8 cellular contexts compared by ENCODE assay signal in the genomic region with DNA sequence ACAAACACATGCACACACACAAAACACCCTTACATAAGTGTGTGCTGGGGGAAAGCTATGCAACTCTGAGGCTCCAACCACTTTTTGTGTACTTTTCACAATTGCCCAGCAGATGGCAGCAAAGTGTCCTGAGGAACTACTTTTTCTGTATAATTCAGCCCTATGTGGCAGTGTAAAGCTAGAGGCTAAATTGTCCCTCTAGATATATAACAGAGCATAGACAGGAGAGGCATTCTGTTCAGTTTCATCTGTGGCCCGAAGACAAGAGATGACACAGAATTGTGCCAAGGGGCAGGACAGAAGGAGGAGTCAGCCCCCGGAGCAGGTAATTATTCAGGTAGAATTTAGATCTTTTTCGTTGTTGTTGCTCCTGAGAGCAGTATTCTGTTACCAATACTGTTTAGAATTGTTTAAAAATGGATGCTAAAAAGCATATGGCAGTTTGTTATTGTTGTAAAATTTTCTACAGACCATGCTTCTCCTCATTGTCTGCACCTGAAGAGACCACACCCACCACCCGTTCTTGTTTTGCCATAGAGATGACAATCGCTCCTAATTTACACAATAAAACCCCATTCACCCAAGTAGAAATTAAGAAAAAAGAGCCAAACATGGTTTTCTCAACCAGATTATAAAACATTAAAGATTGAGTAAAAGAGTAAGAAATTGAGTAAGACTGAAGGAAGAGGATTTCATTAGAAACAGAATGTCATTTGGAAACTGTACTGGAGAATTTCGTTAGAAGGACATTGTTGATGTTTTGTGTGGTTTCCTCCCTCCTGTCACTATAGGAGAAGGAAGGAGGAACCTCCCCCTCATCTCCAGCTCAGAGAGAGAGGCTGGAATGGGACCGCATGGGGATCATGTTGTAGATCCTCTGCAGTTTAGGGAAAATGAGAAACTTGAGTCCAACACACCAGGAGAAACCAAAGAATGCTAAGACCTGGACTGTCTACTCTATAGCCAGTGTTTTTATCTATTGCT. TPM values are rescaled to one million over a fixed set of nuclear protein-coding genes. Genes with fewer than 3 reads are reported as not detected.
DNase-seq lines count a peak whose midpoint lies in the region; ATAC-seq and TF ChIP-seq lines count a peak whose summit lies in the region.

No MANE protein-coding gene starts in this region.

- ATAC-seq in GM18502 (IDR thresholded peaks at IDR 0.05; ENCODE audit: poor library complexity, unreplicated experiment) (peak; percentile 64), HG03066 (IDR thresholded peaks at IDR 0.05; ENCODE audit: low read depth, unreplicated experiment) (peak; percentile 52), WTC11 (peak; percentile 74)

- DNase-seq in 8988T (peak; percentile 29), NCI-H2171 (lab: John Stamatoyannopoulos, UW) (peak; percentile 29), WTC11 (ENCODE audit: low spot score) (peak; percentile 65), cardiac fibroblast (ENCODE audit: low read depth in 2 of 2) (peak; percentile 59 to 66), kidney glomerular epithelial cell (lab: John Stamatoyannopoulos, UW) (peak; percentile 45)
- peak; percentile 29 for DNase-seq in stimulated activated CD4-positive, alpha-beta T cell treated with anti-CD3 and anti-CD28 coated beads, Interleukin-2, amount 100 ng/mL, for 4 hours (ENCODE audit: low read depth)

- CTCF ChIA-PET in WTC11 (lab: Charles Lee): interaction anchor here (0.5 to 3.3 kb wide), 48 partner anchors 8 to 399 kb away, joined by 3 to 32 read pairs (median 5); partner anchors contain the start of genes MS4A7 and MS4A8

- H3K9me3 Mint-ChIP-seq in WTC11: peaks cover 50% of the 10 kb centered on the region

- H3K4me1 Mint-ChIP-seq in WTC11: peaks cover 57% of the 10 kb centered on the region

- H3K4me3 ChIP-seq in cardiac fibroblast (replicated peaks in 1 of 2; ENCODE audit: low read depth in 2 of 2, low read length in 2 of 2): no peak overlapping the region

- POLR2A ChIA-PET in WTC11 (lab: Charles Lee): interaction anchor here (0.6 kb wide), 1 partner anchor 112 kb away, joined by 5 read pairs; no protein-coding TSS in a partner anchor

- peaks cover 4% of the 10 kb centered on the region; the same call in 1 of the 2 replicates for H3K27me3 Mint-ChIP-seq in WTC11 (ENCODE audit: low read depth)

- peak overlapping the region; percentile 46 for H3K4me3 Mint-ChIP-seq in WTC11

- H3K36me3 Mint-ChIP-seq in WTC11: peaks cover 46% of the 10 kb centered on the region

- TF ChIP-seq CTCF in WTC11 (IDR thresholded peaks at IDR 0.05) (peak; percentile 72), cardiac fibroblast (IDR thresholded peaks at IDR 0.05; ENCODE audit: low read depth, low read length) (peak; percentile 61)

- H3K27ac Mint-ChIP-seq in WTC11: peak overlapping the region; percentile 75

TF ChIP-seq in WTC11, 78 proteins besides CTCF, POLR2A, EP300 and RAD21:
- TF ChIP-seq ZNF121 (CRISPR knock-in tag; IDR thresholded peaks at IDR 0.05) (no peak), FOXK1 (CRISPR knock-in tag; IDR thresholded peaks at IDR 0.05) (no peak), ERG (CRISPR knock-in tag; IDR thresholded peaks at IDR 0.05) (no peak), NR3C1 (CRISPR knock-in tag; conservative IDR thresholded peaks at IDR 0.05; ENCODE audit: low read depth) (no peak), CBFB (CRISPR knock-in tag; IDR thresholded peaks at IDR 0.05; ENCODE audit: low read depth) (no peak), MLX (CRISPR knock-in tag; IDR thresholded peaks at IDR 0.05) (no peak), ZNF138 (CRISPR knock-in tag; conservative IDR thresholded peaks at IDR 0.05) (no peak), ZNF423 (CRISPR knock-in tag; IDR thresholded peaks at IDR 0.05) (no peak), ZNF263 (CRISPR knock-in tag; IDR thresholded peaks at IDR 0.05; ENCODE audit: low read depth) (no peak), CREM (CRISPR knock-in tag; IDR thresholded peaks at IDR 0.05) (no peak), NFATC4 (CRISPR knock-in tag; IDR thresholded peaks at IDR 0.05) (no peak), ZNF232 (CRISPR knock-in tag; IDR thresholded peaks at IDR 0.05) (no peak)
- TF ChIP-seq, protein P1, sequence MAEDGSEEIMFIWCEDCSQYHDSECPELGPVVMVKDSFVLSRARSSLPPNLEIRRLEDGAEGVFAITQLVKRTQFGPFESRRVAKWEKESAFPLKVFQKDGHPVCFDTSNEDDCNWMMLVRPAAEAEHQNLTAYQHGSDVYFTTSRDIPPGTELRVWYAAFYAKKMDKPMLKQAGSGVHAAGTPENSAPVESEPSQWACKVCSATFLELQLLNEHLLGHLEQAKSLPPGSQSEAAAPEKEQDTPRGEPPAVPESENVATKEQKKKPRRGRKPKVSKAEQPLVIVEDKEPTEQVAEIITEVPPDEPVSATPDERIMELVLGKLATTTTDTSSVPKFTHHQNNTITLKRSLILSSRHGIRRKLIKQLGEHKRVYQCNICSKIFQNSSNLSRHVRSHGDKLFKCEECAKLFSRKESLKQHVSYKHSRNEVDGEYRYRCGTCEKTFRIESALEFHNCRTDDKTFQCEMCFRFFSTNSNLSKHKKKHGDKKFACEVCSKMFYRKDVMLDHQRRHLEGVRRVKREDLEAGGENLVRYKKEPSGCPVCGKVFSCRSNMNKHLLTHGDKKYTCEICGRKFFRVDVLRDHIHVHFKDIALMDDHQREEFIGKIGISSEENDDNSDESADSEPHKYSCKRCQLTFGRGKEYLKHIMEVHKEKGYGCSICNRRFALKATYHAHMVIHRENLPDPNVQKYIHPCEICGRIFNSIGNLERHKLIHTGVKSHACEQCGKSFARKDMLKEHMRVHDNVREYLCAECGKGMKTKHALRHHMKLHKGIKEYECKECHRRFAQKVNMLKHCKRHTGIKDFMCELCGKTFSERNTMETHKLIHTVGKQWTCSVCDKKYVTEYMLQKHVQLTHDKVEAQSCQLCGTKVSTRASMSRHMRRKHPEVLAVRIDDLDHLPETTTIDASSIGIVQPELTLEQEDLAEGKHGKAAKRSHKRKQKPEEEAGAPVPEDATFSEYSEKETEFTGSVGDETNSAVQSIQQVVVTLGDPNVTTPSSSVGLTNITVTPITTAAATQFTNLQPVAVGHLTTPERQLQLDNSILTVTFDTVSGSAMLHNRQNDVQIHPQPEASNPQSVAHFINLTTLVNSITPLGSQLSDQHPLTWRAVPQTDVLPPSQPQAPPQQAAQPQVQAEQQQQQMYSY (CRISPR knock-in tag; IDR thresholded peaks at IDR 0.05): no peak
TF ChIP-seq in WTC11: peak in this region for 0.

RNA-seq across cellular contexts. Expression of gene MS4A7, which starts 14.5 kb away (rescaled TPM):
- 0.25 to 0.46 TPM (median 0.31 TPM) in 3 replicates for total RNA-seq in WTC11 (2021)

RNA-seq across cellular contexts. Expression of gene MS4A14, which starts 32.4 kb away (rescaled TPM):
- 0.07 TPM in 1 of 3 replicates, not detected in the others for total RNA-seq in WTC11 (2021)

RNA-seq across cellular contexts. Expression of gene MS4A6E, which starts 36.8 kb away (rescaled TPM):
- not detected in 3 replicates for total RNA-seq in WTC11 (2021)
